ENCODE assay signal across 8 cellular contexts in the genomic region with DNA sequence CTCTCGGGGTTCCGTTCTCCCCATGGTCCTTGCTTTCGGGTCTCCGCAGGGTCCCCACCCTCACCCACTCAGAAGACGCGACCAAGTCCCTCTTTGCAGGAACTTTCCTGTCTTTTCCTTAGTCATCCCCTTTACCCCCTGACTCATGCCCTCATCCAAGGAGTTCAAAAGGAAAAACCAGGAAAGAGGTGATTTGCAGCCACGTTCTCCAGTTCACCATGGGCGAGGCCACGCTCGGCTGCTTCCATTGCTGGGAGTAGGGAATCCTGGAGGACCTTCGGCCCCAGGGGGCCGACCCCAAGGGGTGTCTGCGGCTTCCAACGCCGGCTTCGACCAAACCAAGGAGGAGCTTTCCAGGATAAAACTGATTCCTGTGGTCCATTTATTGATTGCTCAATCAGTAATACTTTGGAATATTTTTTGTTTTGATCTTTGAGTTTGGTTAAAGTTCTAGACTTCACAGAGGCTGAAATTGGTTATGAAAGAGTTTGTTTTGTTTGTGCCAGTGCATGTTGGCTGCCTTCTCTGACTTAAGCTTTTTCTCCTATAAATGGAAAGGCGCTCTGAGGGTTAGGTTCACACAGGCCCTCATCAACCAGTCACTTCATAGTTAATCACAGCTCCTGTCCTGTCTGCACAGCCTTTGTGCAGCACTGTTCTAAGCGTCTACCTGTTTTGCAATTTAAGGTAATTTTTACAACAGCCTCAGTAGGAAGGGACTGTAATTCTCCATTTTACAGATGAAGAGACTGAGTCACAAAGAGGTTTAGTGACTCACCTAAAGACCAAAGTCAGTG. TPM values are rescaled to one million over a fixed set of nuclear protein-coding genes. Genes with fewer than 3 reads are reported as not detected.
DNase-seq lines count a peak whose midpoint lies in the region; ATAC-seq and TF ChIP-seq lines count a peak whose summit lies in the region.

No MANE protein-coding gene starts in this region.

- 0 out of 2 replicates have a peak overlapping the region, but pooled peaks have one; percentile 71 for H3K27ac ChIP-seq in HUES64 (ENCODE audit: low read depth, low read length)
- peak overlapping the region; percentile 92 to 99 (median 98) for H3K27ac ChIP-seq in right lobe of liver
- H3K27ac ChIP-seq in tibial nerve = peak overlapping the region; percentile 60 to 91 (median 88)

- DNase-seq in BE2C (peak; percentile 37), cerebellar cortex (ENCODE audit: low spot score) (peak; percentile 25), right lobe of liver (no peak), tibial nerve (ENCODE audit: low spot score in 2 of 2) (no peak), amniotic stem cell (lab: John Stamatoyannopoulos, UW) (no peak), mesenteric fat pad (ENCODE audit: low spot score) (no peak)

- peak overlapping the region; percentile 82 for H3K9ac ChIP-seq in HUES64 (ENCODE audit: low read depth, low read length)

- H3K36me3 ChIP-seq in BE2C = no peaks in the 10 kb centered on the region
- H3K36me3 ChIP-seq in HUES64 (ENCODE audit: insufficient read depth, low read length) = no peaks in the 10 kb centered on the region
- H3K36me3 ChIP-seq in right lobe of liver = peaks cover 0 to 6% (median 0%) of the 10 kb centered on the region in 4 donors
- H3K36me3 ChIP-seq in tibial nerve = peaks cover 0 to 6% (median 0%) of the 10 kb centered on the region in 3 donors

- H3K9me3 ChIP-seq in BE2C = no peaks in the 10 kb centered on the region
- H3K9me3 ChIP-seq in HUES64 (ENCODE audit: insufficient read depth, low read depth, low read length) = no peaks in the 10 kb centered on the region
- H3K9me3 ChIP-seq in right lobe of liver = no peaks in the 10 kb centered on the region
- no peaks in the 10 kb centered on the region for H3K9me3 ChIP-seq in tibial nerve

- no peak for TF ChIP-seq EP300 in tibial nerve (IDR thresholded peaks at IDR 0.05)

- ATAC-seq in right lobe of liver (peak; percentile 15 to 48 (median 28)), GM21576 (IDR thresholded peaks at IDR 0.05; ENCODE audit: unreplicated experiment) (no peak)

- peaks cover 3% of the 10 kb centered on the region; the same call in 1 of the 2 replicates for H3K4me1 ChIP-seq in BE2C
- H3K4me1 ChIP-seq in HUES64 (ENCODE audit: insufficient read depth, low read length) = peaks cover 6% of the 10 kb centered on the region; the same call in 1 of the 2 replicates
- H3K4me1 ChIP-seq in right lobe of liver = peaks cover 0 to 48% (median 21%) of the 10 kb centered on the region in 4 donors
- H3K4me1 ChIP-seq in tibial nerve = peaks cover 0 to 38% (median 16%) of the 10 kb centered on the region in 4 donors

- peak overlapping the region; percentile 89 for H3K4me3 ChIP-seq in BE2C (ENCODE audit: low read depth, low read length)
- peak overlapping the region; percentile 74 for H3K4me3 ChIP-seq in HUES64 (ENCODE audit: low read length)
- H3K4me3 ChIP-seq in right lobe of liver = peak overlapping the region; percentile 93 to 98 (median 94)
- peak overlapping the region; percentile 65 to 88 (median 80) for H3K4me3 ChIP-seq in tibial nerve

- TF ChIP-seq CTCF in BE2C (IDR thresholded peaks at IDR 0.05; ENCODE audit: low read depth, low read length) (no peak), right lobe of liver (IDR thresholded peaks at IDR 0.05) (no peak), tibial nerve (IDR thresholded peaks at IDR 0.05) (no peak)

- no peaks in the 10 kb centered on the region for H3K27me3 ChIP-seq in BE2C
- H3K27me3 ChIP-seq in HUES64 (ENCODE audit: insufficient read depth, low read length) = peaks cover 8% of the 10 kb centered on the region; the same call in 1 of the 2 replicates
- no peaks in the 10 kb centered on the region for H3K27me3 ChIP-seq in right lobe of liver
- no peaks in the 10 kb centered on the region for H3K27me3 ChIP-seq in tibial nerve

- intact Hi-C loops in right lobe of liver (cut with DNase I) = no loop called here

- WGBS in HUES64 = 12% methylated on average over 18 of the region's 18 CpGs
- WGBS in right lobe of liver (ENCODE audit: insufficient coverage, low coverage, low lambda C conversion rate, missing lambda C conversion rate) = 10% methylated on average over 18 of the region's 18 CpGs
- WGBS in tibial nerve, 2 donors = 9 to 10% methylated on average over 18 of the region's 18 CpGs

- no peak for TF ChIP-seq POLR2A in right lobe of liver (IDR thresholded peaks at IDR 0.05)
- TF ChIP-seq POLR2A in tibial nerve (IDR thresholded peaks at IDR 0.05) = no peak

RNA-seq across cellular contexts. Expression of gene ALDH2, which starts 0.8 kb away (rescaled TPM):
- polyA plus RNA-seq in BE2C (2012; ENCODE audit: insufficient read depth, insufficient read length, low read depth) = 103 TPM
- polyA plus RNA-seq in HUES64 (2013, experiment 1 of 2) = 28.1 TPM
- 30.7 TPM for polyA plus RNA-seq in HUES64 (2013, experiment 2 of 2)
- total RNA-seq in right lobe of liver = 1,000 to 10,000 TPM in 2 of 6 experiments, 100 to 1,000 TPM in 4; 287 to 1,060 (median 749) TPM
- 100 to 1,000 TPM in 2 of 4 donors, 10 to 100 TPM in 2; 70.2 to 120 (median 95.3) TPM for total RNA-seq in tibial nerve
- 436 TPM for total RNA-seq in mesenteric fat pad

Comparison
In these comparisons a context has a peak if more than half of its experiments do, and no peak if none do; other contexts are left out.
1. DNase-seq: peak in BE2C (single experiment) and cerebellar cortex (single experiment); none in right lobe of liver (0 of 3), tibial nerve (0 of 2), amniotic stem cell (single experiment) and mesenteric fat pad (single experiment).
2. Peak in every context shown above with its lines, with median percentiles within 50 percentile points of each other: H3K4me3 ChIP-seq and H3K27ac ChIP-seq.